In genomic region chr13:27022571-27023311, GRCh38 we compare ENCODE assay signal across 8 cellular contexts.
A peak's percentile ranks its signal among the peaks of the same experiment; 100 is the strongest.
DNase-seq lines count a peak whose midpoint lies in the region; ATAC-seq and TF ChIP-seq lines count a peak whose summit lies in the region.

No MANE protein-coding gene starts in this region.

- H3K27me3 ChIP-seq in right lobe of liver: no peaks in the 10 kb centered on the region

- no peak for TF ChIP-seq POLR2A in right lobe of liver (IDR thresholded peaks at IDR 0.05)

- H3K9me3 ChIP-seq in right lobe of liver: no peaks in the 10 kb centered on the region

- no peaks in the 10 kb centered on the region for H3K36me3 ChIP-seq in right lobe of liver

- ATAC-seq in right lobe of liver: peak; percentile 11 to 51 (median 24)
- ATAC-seq in HG03565 (IDR thresholded peaks at IDR 0.05; ENCODE audit: unreplicated experiment): no peak
- ATAC-seq in HG02870 (IDR thresholded peaks at IDR 0.05; ENCODE audit: unreplicated experiment): no peak

- TF ChIP-seq CTCF in right lobe of liver (IDR thresholded peaks at IDR 0.05): no peak

- peak overlapping the region; percentile 99 for H3K27ac ChIP-seq in angular gyrus (ENCODE audit: low read depth, low read length)
- H3K27ac ChIP-seq in right lobe of liver: no peak overlapping the region

- H3K4me3 ChIP-seq in right lobe of liver: no peak overlapping the region

- peaks cover 0 to 25% (median 9%) of the 10 kb centered on the region in 4 donors for H3K4me1 ChIP-seq in right lobe of liver

- whole genome bisulfite sequencing in right lobe of liver (ENCODE audit: insufficient coverage, low coverage, low lambda C conversion rate, missing lambda C conversion rate): 17% methylated on average over 6 of the region's 9 CpGs

- intact Hi-C loops in right lobe of liver (cut with DNase I): no loop called here

- DNase-seq in COLO829 (ENCODE audit: low spot score) (peak; percentile 42), M059J (ENCODE audit: low read depth) (peak; percentile 95), right lobe of liver (no peak), DMS79 (lab: John Stamatoyannopoulos, UW) (no peak), activated T-cell treated with anti-CD3 and anti-CD28 coated beads for 4 hours (no peak)

Comparison
In these comparisons a context has a peak if more than half of its experiments do, and no peak if none do; other contexts are left out.
1. DNase-seq: peak in COLO829 (single experiment) and M059J (single experiment); none in right lobe of liver (0 of 3), DMS79 (single experiment) and activated T-cell treated with anti-CD3 and anti-CD28 coated beads for 4 hours (single experiment).
2. ATAC-seq: peak in right lobe of liver (4 of 4); none in HG03565 (single experiment) and HG02870 (single experiment).